ENCODE assay signal across 17 cellular contexts in the genomic region with DNA sequence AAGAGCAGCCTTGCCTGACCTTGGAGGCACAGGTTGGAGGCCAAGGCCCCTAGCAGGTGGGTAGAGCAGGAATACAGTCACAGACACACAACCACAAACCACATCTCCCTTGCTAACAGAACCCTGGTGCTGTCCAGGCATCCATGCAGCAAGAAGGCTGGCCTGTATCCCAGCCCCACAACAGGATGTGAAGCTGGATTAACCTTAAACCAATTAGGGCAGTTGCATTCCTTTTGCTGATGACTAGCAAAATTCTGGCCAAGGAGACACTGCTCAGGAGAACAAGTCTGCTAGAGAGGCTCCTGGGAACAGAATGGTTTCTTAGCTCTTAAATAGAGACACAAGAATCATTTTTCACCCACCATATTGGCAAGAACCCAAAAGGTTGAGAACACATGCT.
DNase-seq lines count a peak whose midpoint lies in the region; ATAC-seq, FAIRE-seq and TF ChIP-seq lines count a peak whose summit lies in the region.
"Had no signal": no experiment of that assay in that cellular context is flagged by ENCODE, and none has a peak within 500 bp of the region (broad histone marks: within the 10 kb centered on the region; RNA-seq: fewer than 3 reads in every experiment).

No MANE protein-coding gene starts in this region.

- intact Hi-C loops in activated CD4-positive, alpha-beta T cell treated with anti-CD3 and anti-CD28 coated beads, Interleukin-2, amount 10 ng/mL, durations not matched to agents 24 days and 14 days (cut with micrococcal nuclease): no loop called here

- FAIRE-seq in RCC 7860 (lab: Jason Lieb, UNC): peak; percentile 48
- FAIRE-seq: A549 had no signal

- H3K4me3 ChIP-seq in fibroblast of pulmonary artery (replicated peaks; ENCODE audit: low read depth, low read length): no peak overlapping the region
- H3K4me3 ChIP-seq: A549, right atrium auricular region, thoracic aorta had no signal

- TF ChIP-seq CTCF in fibroblast of pulmonary artery (IDR thresholded peaks at IDR 0.05; ENCODE audit: low read length, missing control alignments): no peak

- H3K27me3 Mint-ChIP-seq in activated CD4-positive, alpha-beta T cell treated with anti-CD3 and anti-CD28 coated beads, Interleukin-2, amount 10 ng/mL, durations not matched to agents 24 days and 14 days: no peaks in the 10 kb centered on the region
- peaks cover 19% of the 10 kb centered on the region for H3K27me3 Mint-ChIP-seq in activated T-cell treated with anti-CD3 and anti-CD28 coated beads, Interleukin-2, amount 50 U/mL, for 4 hours (ENCODE audit: low read depth)

- H3K36me3 Mint-ChIP-seq in activated CD4-positive, alpha-beta T cell treated with anti-CD3 and anti-CD28 coated beads, Interleukin-2, amount 10 ng/mL, durations not matched to agents 24 days and 14 days (ENCODE audit: low read depth): no peaks in the 10 kb centered on the region
- no peaks in the 10 kb centered on the region for H3K36me3 Mint-ChIP-seq in activated T-cell treated with anti-CD3 and anti-CD28 coated beads, Interleukin-2, amount 50 U/mL, for 4 hours (ENCODE audit: insufficient read depth)

- DNase-seq in activated CD4-positive, alpha-beta T cell treated with anti-CD3 and anti-CD28 coated beads, Interleukin-2, amount 10 ng/mL, durations not matched to agents 24 days and 14 days: no peak
- DNase-seq in activated CD4-positive, alpha-beta T cell treated with anti-CD3 and anti-CD28 coated beads, Interleukin-2, amount 50 U/mL, for 4 hours: no peak
- DNase-seq in RCC 7860 (ENCODE audit: low spot score) (peak; percentile 33), fibroblast of pulmonary artery (ENCODE audit: low read depth) (peak; percentile 40), stromal cell of bone marrow (ENCODE audit: low read depth) (peak; percentile 63)
- DNase-seq in activated T-cell treated with anti-CD3 and anti-CD28 coated beads, Interleukin-2, amount 50 U/mL, for 4 hours: no peak
- DNase-seq in activated CD8-positive, alpha-beta memory T cell treated with anti-CD3 and anti-CD28 coated beads, Interleukin-2, amount 50 U/mL, for 4 hours: no peak
- DNase-seq: activated CD4-positive, alpha-beta memory T cell treated with anti-CD3 and anti-CD28 coated beads, Interleukin-2, amount 10 ng/mL, durations not matched to agents 7 days and 5 days; activated naive CD4-positive, alpha-beta T cell treated with anti-CD3 and anti-CD28 coated beads, Interleukin-2, amount 50 U/mL, for 16 hours; DND-41; NCI-H1436 treated with DMSO at 0.1 percent for 48 hours; T-helper 1 cell had no signal

- H3K27ac Mint-ChIP-seq in activated CD4-positive, alpha-beta T cell treated with anti-CD3 and anti-CD28 coated beads, Interleukin-2, amount 10 ng/mL, durations not matched to agents 24 days and 14 days: peak overlapping the region; percentile 56
- H3K27ac Mint-ChIP-seq: activated CD4-positive, alpha-beta memory T cell treated with anti-CD3 and anti-CD28 coated beads, Interleukin-2, amount 10 ng/mL, durations not matched to agents 7 days and 5 days; mesothelial cell of epicardium had no signal

- ATAC-seq in HG03135 (IDR thresholded peaks at IDR 0.05; ENCODE audit: unreplicated experiment): no peak
- ATAC-seq in activated T-cell treated with anti-CD3 and anti-CD28 coated beads, Interleukin-2, amount 50 U/mL, for 4 hours: no peak
- ATAC-seq: A549 had no signal

- H3K4me3 Mint-ChIP-seq in activated CD4-positive, alpha-beta T cell treated with anti-CD3 and anti-CD28 coated beads, Interleukin-2, amount 10 ng/mL, durations not matched to agents 24 days and 14 days: no peak overlapping the region
- no peak overlapping the region for H3K4me3 Mint-ChIP-seq in activated T-cell treated with anti-CD3 and anti-CD28 coated beads, Interleukin-2, amount 50 U/mL, for 4 hours
- H3K4me3 Mint-ChIP-seq: activated CD4-positive, alpha-beta memory T cell treated with anti-CD3 and anti-CD28 coated beads, Interleukin-2, amount 10 ng/mL, durations not matched to agents 7 days and 5 days; mesothelial cell of epicardium had no signal

- peaks cover 3% of the 10 kb centered on the region for H3K9me3 Mint-ChIP-seq in activated CD4-positive, alpha-beta T cell treated with anti-CD3 and anti-CD28 coated beads, Interleukin-2, amount 10 ng/mL, durations not matched to agents 24 days and 14 days
- H3K9me3 Mint-ChIP-seq in activated T-cell treated with anti-CD3 and anti-CD28 coated beads, Interleukin-2, amount 50 U/mL, for 4 hours: peaks cover 9% of the 10 kb centered on the region
- H3K9me3 Mint-ChIP-seq: activated CD4-positive, alpha-beta memory T cell treated with anti-CD3 and anti-CD28 coated beads, Interleukin-2, amount 10 ng/mL, durations not matched to agents 7 days and 5 days had no signal

- H3K4me1 Mint-ChIP-seq in activated CD4-positive, alpha-beta T cell treated with anti-CD3 and anti-CD28 coated beads, Interleukin-2, amount 10 ng/mL, durations not matched to agents 24 days and 14 days: peaks cover 38% of the 10 kb centered on the region
- H3K4me1 Mint-ChIP-seq in activated T-cell treated with anti-CD3 and anti-CD28 coated beads, Interleukin-2, amount 50 U/mL, for 4 hours (ENCODE audit: low read depth): peaks cover 48% of the 10 kb centered on the region

Comparison
In these comparisons a context has a peak if more than half of its experiments do, and no peak if none do; other contexts are left out.
1. DNase-seq: peak in RCC 7860 (single experiment), fibroblast of pulmonary artery (single experiment) and stromal cell of bone marrow (single experiment); none in activated CD4-positive, alpha-beta T cell treated with anti-CD3 and anti-CD28 coated beads, Interleukin-2, amount 10 ng/mL, durations not matched to agents 24 days and 14 days (single experiment), activated CD4-positive, alpha-beta T cell treated with anti-CD3 and anti-CD28 coated beads, Interleukin-2, amount 50 U/mL, for 4 hours (0 of 2), activated T-cell treated with anti-CD3 and anti-CD28 coated beads, Interleukin-2, amount 50 U/mL, for 4 hours (single experiment) and activated CD8-positive, alpha-beta memory T cell treated with anti-CD3 and anti-CD28 coated beads, Interleukin-2, amount 50 U/mL, for 4 hours (single experiment).